8 cellular contexts compared by ENCODE assay signal in genomic region chr9:113593682-113594281, GRCh38.
DNase-seq lines count a peak whose midpoint lies in the region; ATAC-seq and TF ChIP-seq lines count a peak whose summit lies in the region.

No MANE protein-coding gene starts in this region.

- TF ChIP-seq CTCF in VCaP (conservative IDR thresholded peaks at IDR 0.05): no peak
- no peak for TF ChIP-seq CTCF in PC-9 (conservative IDR thresholded peaks at IDR 0.05)

- no peaks in the 10 kb centered on the region for H4K20me1 ChIP-seq in PC-9 (ENCODE audit: insufficient read depth)

- H3K4me2 ChIP-seq in PC-9: no peak overlapping the region

- no peaks in the 10 kb centered on the region for H3K36me3 ChIP-seq in PC-9 (ENCODE audit: low read depth)

- H3K27me3 Mint-ChIP-seq in natural killer cell treated with Interleukin-12 subunit alpha and Interleukin-12 subunit beta and Interleukin-15 and Interleukin-18, amount 100 ng/mL, for 72 hours: no peaks in the 10 kb centered on the region

- peak; percentile 67 for ATAC-seq in GM19438 (IDR thresholded peaks at IDR 0.05; ENCODE audit: low read depth, unreplicated experiment)
- ATAC-seq in natural killer cell treated with Interleukin-12 subunit alpha and Interleukin-12 subunit beta and Interleukin-15 and Interleukin-18, amount 100 ng/mL, for 72 hours: peak; percentile 26 to 70

- DNase-seq in C1 segment of cervical spinal cord (lab: John Stamatoyannopoulos, UW) (peak; percentile 31 to 91 (median 72)), HS-5 (ENCODE audit: low read depth) (peak; percentile 93), foreskin melanocyte (peak; percentile 98), T-helper 9 cell (no peak), PC-9 (no peak)
- DNase-seq in natural killer cell treated with Interleukin-12 subunit alpha and Interleukin-12 subunit beta and Interleukin-15 and Interleukin-18, amount 100 ng/mL, for 72 hours (ENCODE audit: low spot score): peak; percentile 61

- no peak overlapping the region for H2AFZ ChIP-seq in PC-9

- peak overlapping the region; percentile 86 to 89 for H3K27ac Mint-ChIP-seq in natural killer cell treated with Interleukin-12 subunit alpha and Interleukin-12 subunit beta and Interleukin-15 and Interleukin-18, amount 100 ng/mL, for 72 hours

- H3K4me1 ChIP-seq in PC-9 (replicated peaks; ENCODE audit: insufficient read depth): no peaks in the 10 kb centered on the region

- H3K4me1 Mint-ChIP-seq in natural killer cell treated with Interleukin-12 subunit alpha and Interleukin-12 subunit beta and Interleukin-15 and Interleukin-18, amount 100 ng/mL, for 72 hours (ENCODE audit: low read depth in 2 of 2): peaks cover 36 to 40% of the 10 kb centered on the region in 2 donors

- no peaks in the 10 kb centered on the region for H3K79me2 ChIP-seq in PC-9 (ENCODE audit: low read depth)

- no peaks in the 10 kb centered on the region; the same call in 1 of the 2 replicates for H3F3A ChIP-seq in PC-9 (ENCODE audit: insufficient read depth, low read depth)

- intact Hi-C loops in PC-9 (cut with micrococcal nuclease; ENCODE audit: unreplicated experiment): loop anchor here (5.0 kb wide), 1 partner anchor 419 kb away; no protein-coding TSS in a partner anchor

- no peaks in the 10 kb centered on the region for H3K36me3 Mint-ChIP-seq in natural killer cell treated with Interleukin-12 subunit alpha and Interleukin-12 subunit beta and Interleukin-15 and Interleukin-18, amount 100 ng/mL, for 72 hours

- H3K4me3 ChIP-seq in PC-9: no peak overlapping the region

- H3K9me3 ChIP-seq in PC-9 (ENCODE audit: insufficient read depth, low read depth): no peaks in the 10 kb centered on the region

- no peaks in the 10 kb centered on the region for H3K27me3 ChIP-seq in PC-9 (ENCODE audit: insufficient read depth, low read depth)

- POLR2A ChIA-PET in PC-9 (lab: Charles Lee; ENCODE audit: unreplicated experiment): interaction anchor here (0.6 kb wide), 1 partner anchor 27 kb away, joined by 5 read pairs; no protein-coding TSS in a partner anchor

- no peaks in the 10 kb centered on the region for H3K9me2 ChIP-seq in PC-9 (ENCODE audit: insufficient read depth)

- CTCF ChIA-PET in PC-9 (lab: Charles Lee): interaction anchor here (0.6 to 2.6 kb wide), 3 partner anchors 62 to 668 kb away, joined by 5 to 59 read pairs (median 16); no protein-coding TSS in a partner anchor

- H3K27ac ChIP-seq in VCaP (peak overlapping the region; percentile 75), PC-9 (no peak overlapping the region)

- H3K9me3 Mint-ChIP-seq in natural killer cell treated with Interleukin-12 subunit alpha and Interleukin-12 subunit beta and Interleukin-15 and Interleukin-18, amount 100 ng/mL, for 72 hours: no peaks in the 10 kb centered on the region

- no TSS peak for BruUV-seq in PC-9 (replicated peaks; lab: Mats Ljungman, UMichigan)

- H3K4me3 Mint-ChIP-seq in natural killer cell treated with Interleukin-12 subunit alpha and Interleukin-12 subunit beta and Interleukin-15 and Interleukin-18, amount 100 ng/mL, for 72 hours: no peak overlapping the region

Comparison
In these comparisons a context has a peak if more than half of its experiments do, and no peak if none do; other contexts are left out.
1. DNase-seq: peak in C1 segment of cervical spinal cord (14 of 14), HS-5 (single experiment), foreskin melanocyte (single experiment) and natural killer cell treated with Interleukin-12 subunit alpha and Interleukin-12 subunit beta and Interleukin-15 and Interleukin-18, amount 100 ng/mL, for 72 hours (single experiment); none in T-helper 9 cell (single experiment) and PC-9 (0 of 2).